16 cellular contexts compared by ENCODE assay signal in genomic region chr12:120142231-120142877, GRCh38. TPM values are rescaled to one million over a fixed set of nuclear protein-coding genes. Genes with fewer than 3 reads are reported as not detected.
DNase-seq lines count a peak whose midpoint lies in the region; ATAC-seq, FAIRE-seq and TF ChIP-seq lines count a peak whose summit lies in the region.
"Had no signal": no experiment of that assay in that cellular context is flagged by ENCODE, and none has a peak within 500 bp of the region (broad histone marks: within the 10 kb centered on the region; RNA-seq: fewer than 3 reads in every experiment).

No MANE protein-coding gene starts in this region.

- CTCF ChIA-PET in GM12878 (lab: Yijun Ruan, JAX): no interaction called here

- TF ChIP-seq CTCF in 22Rv1 (IDR thresholded peaks at IDR 0.05) (peak; percentile 45), GM23338 (conservative IDR thresholded peaks at IDR 0.05; ENCODE audit: low read depth in 2 of 2) (no peak), GM12878 (IDR thresholded peaks at IDR 0.05 in 2 of 3, conservative IDR thresholded peaks at IDR 0.05 in 1 of 3; ENCODE audit: control insufficient read depth in 2 of 3, extremely low read depth in 1 of 3, insufficient read depth in 1 of 3, low read depth in 3 of 3, low read length in 3 of 3) (no peak)

- no peaks in the 10 kb centered on the region for H3K9me2 ChIP-seq in GM23338 (ENCODE audit: insufficient read depth)

- peaks cover 2% of the 10 kb centered on the region; the same call in 1 of the 2 replicates for H3F3A ChIP-seq in GM23338 (replicated peaks; ENCODE audit: low read depth)

- H3K9me3 Mint-ChIP-seq in GM23338: no peaks in the 10 kb centered on the region
- H3K9me3 Mint-ChIP-seq: CD4-positive, CD25-positive, alpha-beta regulatory T cell had no signal

- H3K4me1 ChIP-seq in GM23338 (ENCODE audit: insufficient read depth): no peaks in the 10 kb centered on the region
- H3K4me1 ChIP-seq in GM12878 (ENCODE audit: control insufficient read depth, insufficient read depth, low read length): no peaks in the 10 kb centered on the region

- H3K9ac ChIP-seq in GM12878 (ENCODE audit: control insufficient read depth, insufficient read depth, low read length): no peak overlapping the region

- no peak overlapping the region for H3K4me3 ChIP-seq in GM23338
- H3K4me3 ChIP-seq in GM12878: no peak overlapping the region

- no peak for TF ChIP-seq EP300 in GM12878 (IDR thresholded peaks at IDR 0.05; ENCODE audit: borderline replicate concordance in 1 of 2, control insufficient read depth in 1 of 2, low read depth in 2 of 2, low read length in 2 of 2)

- DNase-seq in GM23338 (ENCODE audit: low spot score) (no peak), GM12878 (ENCODE audit: low read depth, low spot score) (no peak), kidney tubule cell (ENCODE audit: low spot score) (peak; percentile 39), KG1 (lab: John Stamatoyannopoulos, UW) (no peak), Ammon's horn (ENCODE audit: low spot score) (no peak), LoVo (ENCODE audit: low spot score) (no peak)
- DNase-seq: CD4-positive, CD25-positive, alpha-beta regulatory T cell; H7; Kasumi-1; NCI-H1417 treated with DMSO at 0.1 percent for 48 hours; NCI-H2029 treated with DMSO at 0.1 percent for 48 hours; NCI-H510A treated with DMSO at 0.1 percent for 48 hours; RPMI8226 had no signal

- no peak overlapping the region for H2AFZ ChIP-seq in GM23338
- no peak overlapping the region for H2AFZ ChIP-seq in GM12878 (ENCODE audit: control insufficient read depth, low read depth, low read length)

- POLR2A ChIA-PET in GM12878 (lab: Charles Lee): no interaction called here

- H3K27ac Mint-ChIP-seq in GM23338: no peak overlapping the region

- peaks cover 6% of the 10 kb centered on the region for H3K27me3 Mint-ChIP-seq in GM23338 (ENCODE audit: insufficient read depth, low read depth, poor library complexity)
- H3K27me3 Mint-ChIP-seq: CD4-positive, CD25-positive, alpha-beta regulatory T cell had no signal

- H3K4me2 ChIP-seq in GM23338: no peak overlapping the region
- no peak overlapping the region for H3K4me2 ChIP-seq in GM12878 (ENCODE audit: control insufficient read depth, insufficient read depth)

- H3K27ac ChIP-seq in 22Rv1 (peak overlapping the region; percentile 88), GM23338 (ENCODE audit: low read depth) (no peak overlapping the region), GM12878 (ENCODE audit: control insufficient read depth, insufficient read depth) (no peak overlapping the region)

- H4K20me1 ChIP-seq in GM23338 (replicated peaks; ENCODE audit: insufficient read depth) (peaks cover 5% of the 10 kb centered on the region), GM12878 (ENCODE audit: control insufficient read depth, insufficient read depth) (no peaks in the 10 kb centered on the region)

- no peaks in the 10 kb centered on the region for H3K9me3 ChIP-seq in GM12878 (replicated peaks; ENCODE audit: control insufficient read depth, insufficient read depth, low read length)

- no peak for ATAC-seq in GM23338
- ATAC-seq in GM12878: no peak
- no peak for ATAC-seq in GM18873 (IDR thresholded peaks at IDR 0.05; ENCODE audit: low FRiP score, unreplicated experiment)
- ATAC-seq: HepG2 had no signal

- H3K4me1 Mint-ChIP-seq in GM23338: no peaks in the 10 kb centered on the region
- H3K4me1 Mint-ChIP-seq: CD4-positive, CD25-positive, alpha-beta regulatory T cell had no signal

- WGBS in GM12878 (ENCODE audit: insufficient coverage, insufficient replicate concordance, low lambda C conversion rate, missing lambda C conversion rate): 97% methylated on average over 14 of the region's 14 CpGs

- no peaks in the 10 kb centered on the region for H3K27me3 ChIP-seq in GM23338 (ENCODE audit: insufficient read depth)
- no peaks in the 10 kb centered on the region for H3K27me3 ChIP-seq in GM12878 (replicated peaks in 1 of 2; ENCODE audit: control insufficient read depth in 2 of 2, insufficient read depth in 2 of 2, low read length in 1 of 2)

- no peaks in the 10 kb centered on the region for H3K79me2 ChIP-seq in GM23338 (replicated peaks; ENCODE audit: insufficient read depth)
- no peaks in the 10 kb centered on the region for H3K79me2 ChIP-seq in GM12878 (ENCODE audit: control insufficient read depth, insufficient read depth, low read length)

- RAD21 ChIA-PET in GM12878 (lab: Charles Lee; ENCODE audit: unreplicated experiment): no interaction called here

- TF ChIP-seq RAD21 in GM12878 (IDR thresholded peaks at IDR 0.05; ENCODE audit: insufficient read depth, low read depth, low read length): no peak

- intact Hi-C loops in GM12878 (cut with micrococcal nuclease; ENCODE audit: unreplicated experiment): no loop called here

- H3K36me3 ChIP-seq in GM23338 (ENCODE audit: insufficient read depth): peaks cover 66% of the 10 kb centered on the region
- H3K36me3 ChIP-seq in GM12878 (ENCODE audit: control insufficient read depth in 2 of 2, insufficient read depth in 2 of 2, low read length in 1 of 2): peaks cover 48 to 49% of the 10 kb centered on the region in 2 experiments

- SMC1A ChIA-PET in GM12878 (lab: Charles Lee; ENCODE audit: uncharacterized antibody, unreplicated experiment): no interaction called here

- no peak overlapping the region for H3K4me3 Mint-ChIP-seq in GM23338
- H3K4me3 Mint-ChIP-seq: CD4-positive, CD25-positive, alpha-beta regulatory T cell had no signal

- H3K36me3 Mint-ChIP-seq in GM23338 (ENCODE audit: low read depth): peaks cover 96% of the 10 kb centered on the region

- no peak for FAIRE-seq in GM12878 (lab: Jason Lieb, UNC)
- FAIRE-seq: HepG2 had no signal

- in situ Hi-C loops in GM12878 (cut with MboI): no loop called here

- BruUV-seq in GM12878 (replicated peaks; lab: Mats Ljungman, UMichigan): no TSS peak

- TF ChIP-seq POLR2A in GM12878 (IDR thresholded peaks at IDR 0.05; ENCODE audit: low read depth, low read length): 0 out of 2 replicates have a peak, but pooled peaks have one; percentile 22

RNA-seq across cellular contexts. Expression of gene RAB35, which starts 25.8 kb away (rescaled TPM):
- 15.9 and 16.9 TPM in 2 replicates for total RNA-seq in GM23338 (2014; rRNA removed; shearing (Covaris generic))
- polyA plus RNA-seq in GM23338 (2016; fragmentation: Nextera tagmentation; extraction: Ambion mirVana): 9.9 and 12.6 TPM in 2 replicates
- 17.3 and 17.4 TPM in 2 replicates for total RNA-seq in GM12878 (2013; cell fraction: nucleolus; rRNA removed)
- 50.6 and 57.2 TPM in 2 replicates for total RNA-seq in GM12878 (2014; rRNA removed)
- 33.1 and 37.3 TPM in 2 replicates for total RNA-seq in GM12878 (2014; rRNA removed; fragmentation: Illumina TruSeq; extraction: Trizol)
- 89.4 and 99.2 TPM in 2 replicates for total RNA-seq in GM12878 (2021)
- polyA plus RNA-seq in GM12878 (2011; ENCODE audit: low read depth): 30.2 TPM
- 68.7 and 87.1 TPM in 2 replicates for polyA plus RNA-seq in GM12878 (2011; rRNA removed)
- 67.3 and 76.1 TPM in 2 replicates for polyA plus RNA-seq in GM12878 (2011; cell fraction: cytosol; rRNA removed)
- polyA plus RNA-seq in GM12878 (2011; cell fraction: nucleus; rRNA removed): 75.4 and 101 TPM in 2 replicates
- 56.3 and 69.3 TPM in 2 replicates for polyA plus RNA-seq in GM12878 (2012)
- 28.9 and 44.7 TPM in 2 replicates for polyA plus RNA-seq in GM12878 (2014; fragmentation: Illumina TruSeq; extraction: Trizol)
- 1 to 10 TPM in 1 of 2 experiments, under 1 TPM in 1; 0.76 to 2.0 TPM for polyA plus RNA-seq in GM12878 (2014; fragmentation: Nextera tagmentation; extraction: Ambion mirVana)
- 73.0 and 78.9 TPM in 2 replicates for polyA plus RNA-seq in GM12878 (2014; rRNA removed)
- 10 to 100 TPM; 42.4 to 42.9 TPM for polyA plus RNA-seq in GM12878 (2016; fragmentation: Nextera tagmentation; extraction: Ambion mirVana)
- polyA minus RNA-seq in GM12878 (2011; rRNA and poly(A)+ RNA removed): 59.2 and 76.6 TPM in 2 replicates
- polyA minus RNA-seq in GM12878 (2011; cell fraction: cytosol; rRNA and poly(A)+ RNA removed): 26.9 and 27.4 TPM in 2 replicates
- polyA minus RNA-seq in GM12878 (2011; cell fraction: nucleus; rRNA and poly(A)+ RNA removed): 8.9 and 19.6 TPM in 2 replicates

RNA-seq across cellular contexts. Expression of gene GCN1, which starts 52.2 kb away (rescaled TPM):
- 141 and 177 TPM in 2 replicates for total RNA-seq in GM23338 (2014; rRNA removed; shearing (Covaris generic))
- 18.0 and 18.2 TPM in 2 replicates for polyA plus RNA-seq in GM23338 (2016; fragmentation: Nextera tagmentation; extraction: Ambion mirVana)
- total RNA-seq in GM12878 (2013; cell fraction: nucleolus; rRNA removed): 380 and 510 TPM in 2 replicates
- total RNA-seq in GM12878 (2014; rRNA removed): 89.6 and 90.7 TPM in 2 replicates
- 41.6 and 43.8 TPM in 2 replicates for total RNA-seq in GM12878 (2014; rRNA removed; fragmentation: Illumina TruSeq; extraction: Trizol)
- 137 and 150 TPM in 2 replicates for total RNA-seq in GM12878 (2021)
- 53.5 TPM for polyA plus RNA-seq in GM12878 (2011; ENCODE audit: low read depth)
- polyA plus RNA-seq in GM12878 (2011; rRNA removed): 22.8 and 39.8 TPM in 2 replicates
- 40.6 and 52.3 TPM in 2 replicates for polyA plus RNA-seq in GM12878 (2011; cell fraction: cytosol; rRNA removed)
- 433 and 567 TPM in 2 replicates for polyA plus RNA-seq in GM12878 (2011; cell fraction: nucleus; rRNA removed)
- 49.9 and 56.2 TPM in 2 replicates for polyA plus RNA-seq in GM12878 (2012)
- polyA plus RNA-seq in GM12878 (2014; fragmentation: Illumina TruSeq; extraction: Trizol): 40.8 and 54.4 TPM in 2 replicates
- 10 to 100 TPM; 10.8 to 12.1 TPM for polyA plus RNA-seq in GM12878 (2014; fragmentation: Nextera tagmentation; extraction: Ambion mirVana)
- polyA plus RNA-seq in GM12878 (2014; rRNA removed): 95.3 and 102 TPM in 2 replicates
- polyA plus RNA-seq in GM12878 (2016; fragmentation: Nextera tagmentation; extraction: Ambion mirVana): 10 to 100 TPM; 62.2 to 65.1 TPM
- 131 and 147 TPM in 2 replicates for polyA minus RNA-seq in GM12878 (2011; rRNA and poly(A)+ RNA removed)
- polyA minus RNA-seq in GM12878 (2011; cell fraction: cytosol; rRNA and poly(A)+ RNA removed): 50.5 and 61.8 TPM in 2 replicates
- 129 and 222 TPM in 2 replicates for polyA minus RNA-seq in GM12878 (2011; cell fraction: nucleus; rRNA and poly(A)+ RNA removed)

RNA-seq across cellular contexts. Expression of gene RPLP0, which starts 58.6 kb away (rescaled TPM):
- total RNA-seq in GM23338 (2014; rRNA removed; shearing (Covaris generic)): 4,855 and 4,916 TPM in 2 replicates
- 2,219 and 2,404 TPM in 2 replicates for polyA plus RNA-seq in GM23338 (2016; fragmentation: Nextera tagmentation; extraction: Ambion mirVana)
- total RNA-seq in GM12878 (2013; cell fraction: nucleolus; rRNA removed): 746 and 806 TPM in 2 replicates
- 6,095 and 6,267 TPM in 2 replicates for total RNA-seq in GM12878 (2014; rRNA removed)
- total RNA-seq in GM12878 (2014; rRNA removed; fragmentation: Illumina TruSeq; extraction: Trizol): 4,804 and 4,972 TPM in 2 replicates
- total RNA-seq in GM12878 (2021): 4,342 and 4,473 TPM in 2 replicates
- 10,931 TPM for polyA plus RNA-seq in GM12878 (2011; ENCODE audit: low read depth)
- polyA plus RNA-seq in GM12878 (2011; rRNA removed): 4,342 and 6,647 TPM in 2 replicates
- 11,436 and 11,538 TPM in 2 replicates for polyA plus RNA-seq in GM12878 (2011; cell fraction: cytosol; rRNA removed)
- 3,468 and 4,357 TPM in 2 replicates for polyA plus RNA-seq in GM12878 (2011; cell fraction: nucleus; rRNA removed)
- polyA plus RNA-seq in GM12878 (2012): 6,488 and 7,133 TPM in 2 replicates
- 4,326 and 6,258 TPM in 2 replicates for polyA plus RNA-seq in GM12878 (2014; fragmentation: Illumina TruSeq; extraction: Trizol)
- polyA plus RNA-seq in GM12878 (2014; fragmentation: Nextera tagmentation; extraction: Ambion mirVana): 1,000 to 10,000 TPM; 6,784 to 8,495 TPM
- 7,537 and 7,931 TPM in 2 replicates for polyA plus RNA-seq in GM12878 (2014; rRNA removed)
- 1,000 to 10,000 TPM; 2,171 to 2,235 TPM for polyA plus RNA-seq in GM12878 (2016; fragmentation: Nextera tagmentation; extraction: Ambion mirVana)
- 5,528 and 7,467 TPM in 2 replicates for polyA minus RNA-seq in GM12878 (2011; rRNA and poly(A)+ RNA removed)
- polyA minus RNA-seq in GM12878 (2011; cell fraction: cytosol; rRNA and poly(A)+ RNA removed): 1,348 and 1,626 TPM in 2 replicates
- polyA minus RNA-seq in GM12878 (2011; cell fraction: nucleus; rRNA and poly(A)+ RNA removed): 556 and 712 TPM in 2 replicates
